8 cellular contexts compared by ENCODE assay signal in the genomic region with DNA sequence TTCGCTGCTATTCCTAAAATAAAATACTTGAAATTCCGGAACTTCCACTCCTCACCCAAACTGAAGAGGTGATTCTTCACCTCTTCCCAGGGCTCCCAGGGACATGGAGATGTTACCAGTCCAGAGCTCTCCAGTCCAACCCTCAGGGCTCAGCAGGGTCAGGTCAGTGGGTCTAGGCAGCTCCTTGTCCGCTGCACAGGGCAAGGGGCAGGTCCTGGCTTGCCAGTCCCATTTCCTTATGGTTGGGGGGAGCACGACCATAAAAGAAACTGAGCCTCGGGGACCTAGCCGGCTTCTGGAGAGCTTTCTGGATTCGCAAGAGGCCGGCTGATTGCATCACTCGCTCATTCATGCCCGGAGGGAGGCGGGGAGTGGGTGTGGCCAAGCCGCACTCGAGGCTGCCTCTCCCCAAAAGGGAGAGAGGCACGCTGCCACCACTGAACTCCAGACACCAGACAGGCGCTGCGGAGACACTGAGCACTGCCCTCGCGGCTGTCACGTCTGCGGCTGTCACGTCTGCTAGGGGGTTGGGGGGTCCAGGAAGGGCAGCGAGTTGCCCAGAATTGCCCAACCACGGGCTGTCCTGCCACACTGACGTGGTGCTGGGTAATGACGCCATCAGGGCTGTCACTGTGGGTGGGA.
A peak's percentile ranks its signal among the peaks of the same experiment; 100 is the strongest.
DNase-seq lines count a peak whose midpoint lies in the region; ATAC-seq and TF ChIP-seq lines count a peak whose summit lies in the region.

No MANE protein-coding gene starts in this region.

- in situ Hi-C loops in GM13976 (cut with MboI; ENCODE audit: low sequenced_read_pairs, unreplicated experiment) = loop anchor here (5.0 kb wide), 1 partner anchor 76 kb away; no protein-coding TSS in a partner anchor

- peak; percentile 58 for ATAC-seq in HG03460 (IDR thresholded peaks at IDR 0.05; ENCODE audit: unreplicated experiment)
- no peak for ATAC-seq in GM19452 (IDR thresholded peaks at IDR 0.05; ENCODE audit: unreplicated experiment)

- no peaks in the 10 kb centered on the region for H3K9me3 ChIP-seq in mucosa of rectum (ENCODE audit: control insufficient read depth in 2 of 2, low read length in 2 of 2)

- TF ChIP-seq CTCF in GM13976 (IDR thresholded peaks at IDR 0.05; ENCODE audit: borderline replicate concordance, control extremely low read depth, extremely low read depth, insufficient read depth, missing control alignments) (no peak), epithelial cell of esophagus (IDR thresholded peaks at IDR 0.05; ENCODE audit: insufficient read depth, low read depth, low read length, missing control alignments) (no peak)

- H3K4me1 ChIP-seq in mucosa of rectum (ENCODE audit: control insufficient read depth in 2 of 2, insufficient read depth in 2 of 2, low read length in 2 of 2) = peaks cover 22 to 23% of the 10 kb centered on the region in 2 donors

- peak overlapping the region in 1 of 2 donors; percentile 37 for H3K9ac ChIP-seq in mucosa of rectum (ENCODE audit: low read depth in 1 of 2, low read length in 2 of 2)

- peak; percentile 92 for DNase-seq in GM13976 (ENCODE audit: low spot score)
- DNase-seq in OCI-M1 (lab: John Stamatoyannopoulos, UW) = peak; percentile 97
- DNase-seq in activated T-cell treated with anti-CD3 and anti-CD28 coated beads for 48 hours (ENCODE audit: low read depth) = peak; percentile 84
- DNase-seq in epithelial cell of esophagus (ENCODE audit: low read depth) = peak; percentile 94
- DNase-seq in stimulated activated CD8-positive, alpha-beta memory T cell treated with anti-CD3 and anti-CD28 coated beads, Interleukin-4, amount 100 ng/mL, for 48 hours = peak; percentile 94

- H3K36me3 ChIP-seq in mucosa of rectum (ENCODE audit: control insufficient read depth in 2 of 2, insufficient read depth in 2 of 2, low read length in 2 of 2) = peaks cover 0 to 6% of the 10 kb centered on the region in 2 donors

- H3K27me3 ChIP-seq in mucosa of rectum (ENCODE audit: control insufficient read depth in 2 of 2, insufficient read depth in 2 of 2, low read length in 2 of 2) = no peaks in the 10 kb centered on the region

- H3K4me3 ChIP-seq in epithelial cell of esophagus (ENCODE audit: low read length) = peak overlapping the region; percentile 10
- H3K4me3 ChIP-seq in mucosa of rectum (ENCODE audit: low read length in 2 of 2) = peak overlapping the region; percentile 49 to 50

- peak overlapping the region; percentile 47 to 49 for H3K27ac ChIP-seq in mucosa of rectum (ENCODE audit: low read depth in 2 of 2, low read length in 2 of 2)
